In the genomic region with DNA sequence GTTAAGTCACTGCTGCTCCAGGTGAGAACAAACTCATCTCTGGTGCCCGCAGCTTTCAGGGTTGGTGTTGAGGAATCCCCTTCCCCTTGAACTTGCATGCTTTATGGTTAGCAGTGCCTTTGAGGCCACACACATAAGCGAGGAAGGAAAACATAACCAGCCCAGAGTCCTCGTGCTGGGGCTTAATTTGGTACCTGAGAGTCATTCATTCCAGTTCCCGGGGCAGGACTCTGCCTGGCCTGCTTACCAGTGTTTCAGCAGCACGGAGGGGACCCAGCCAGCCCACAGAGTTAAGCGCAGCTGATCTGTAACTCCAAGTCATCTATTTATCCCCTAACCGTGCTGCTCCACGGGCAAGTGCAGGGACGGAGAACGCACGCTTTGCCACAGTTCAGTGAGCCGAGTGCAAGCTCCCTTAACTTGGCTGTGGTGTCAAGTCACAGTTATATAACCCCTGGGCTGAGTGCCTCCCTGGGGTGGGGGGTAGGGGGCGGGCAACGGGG, we compare ENCODE assay signal across 21 cellular contexts.
DNase-seq lines count a peak whose midpoint lies in the region; ATAC-seq lines count a peak whose summit lies in the region.
"Had no signal": no experiment of that assay in that cellular context is flagged by ENCODE, and none has a peak within 500 bp of the region (broad histone marks: within the 10 kb centered on the region; RNA-seq: fewer than 3 reads in every experiment).

No MANE protein-coding gene starts in this region.

- no peak for DNase-seq in stimulated activated naive CD8-positive, alpha-beta T cell treated with anti-CD3 and anti-CD28 coated beads, Interleukin-15, amount 100 ng/mL, for 72 hours
- no peak for DNase-seq in stimulated activated naive CD8-positive, alpha-beta T cell treated with anti-CD3 and anti-CD28 coated beads, Interleukin-15, Interleukin-2, amounts not matched to agents 100 U/mL and 50 U/mL, for 24 hours
- DNase-seq in left cardiac atrium, result no peak
- peak; percentile 17 for DNase-seq in pons (ENCODE audit: low spot score)
- DNase-seq in aorta, result no peak
- DNase-seq in Karpas-422, result no peak
- no peak for DNase-seq in DMS114 treated with DMSO at 0.1 percent for 48 hours (lab: John Stamatoyannopoulos, UW; ENCODE audit: unreplicated experiment)
- DNase-seq: adrenal gland; CD8-positive, alpha-beta T cell; DMS79 treated with DMSO at 0.1 percent for 48 hours; erythroblast; HFFc6; MM.1S; NCI-H2227 treated with DMSO at 0.1 percent for 48 hours; NCI-H774; stimulated activated CD8-positive, alpha-beta memory T cell treated with anti-CD3 and anti-CD28 coated beads, Interleukin-4, amount 100 ng/mL, for 48 hours had no signal

- no peaks in the 10 kb centered on the region for H3K27me3 Mint-ChIP-seq in stimulated activated naive CD8-positive, alpha-beta T cell treated with anti-CD3 and anti-CD28 coated beads, Interleukin-15, amount 100 ng/mL, for 72 hours
- H3K27me3 Mint-ChIP-seq: central memory CD8-positive, alpha-beta T cell had no signal

- whole genome bisulfite sequencing in aorta, 2 donors, result 14 to 18% methylated on average over 14 of the region's 14 CpGs

- no peaks in the 10 kb centered on the region for H3K9me2 ChIP-seq in Karpas-422 (replicated peaks; ENCODE audit: insufficient read depth, low read length)

- H3K27me3 ChIP-seq in aorta (ENCODE audit: control insufficient read depth in 1 of 2, insufficient read depth in 2 of 2, low read length in 1 of 2), result no peaks in the 10 kb centered on the region
- no peaks in the 10 kb centered on the region for H3K27me3 ChIP-seq in Karpas-422 (ENCODE audit: low read length)
- H3K27me3 ChIP-seq: adrenal gland, SJSA1, suprapubic skin had no signal

- no peak overlapping the region for H2AFZ ChIP-seq in Karpas-422 (ENCODE audit: low read length)

- H3K4me3 Mint-ChIP-seq in stimulated activated naive CD8-positive, alpha-beta T cell treated with anti-CD3 and anti-CD28 coated beads, Interleukin-15, amount 100 ng/mL, for 72 hours, result no peak overlapping the region
- H3K4me3 Mint-ChIP-seq: CD8-positive, alpha-beta T cell; central memory CD8-positive, alpha-beta T cell; HFFc6 had no signal

- H3K9me3 ChIP-seq in aorta (ENCODE audit: control insufficient read depth, low read length) (no peaks in the 10 kb centered on the region), Karpas-422 (ENCODE audit: low read length) (no peaks in the 10 kb centered on the region)
- H3K9me3 ChIP-seq: adrenal gland, SJSA1, suprapubic skin had no signal

- no peaks in the 10 kb centered on the region for H4K20me1 ChIP-seq in Karpas-422 (ENCODE audit: insufficient read depth, low read depth, low read length)

- ATAC-seq in stimulated activated naive CD8-positive, alpha-beta T cell treated with anti-CD3 and anti-CD28 coated beads, Interleukin-15, amount 100 ng/mL, for 72 hours, result peak; percentile 46
- ATAC-seq in stimulated activated naive CD8-positive, alpha-beta T cell treated with anti-CD3 and anti-CD28 coated beads, Interleukin-15, Interleukin-2, amounts not matched to agents 100 U/mL and 50 U/mL, for 24 hours, result no peak
- ATAC-seq in left cardiac atrium (peak; percentile 60 to 92), aorta (ENCODE audit: low FRiP score) (peak; percentile 76), HG03108 (IDR thresholded peaks at IDR 0.05; ENCODE audit: unreplicated experiment) (no peak)
- ATAC-seq: CD8-positive, alpha-beta T cell had no signal

- H3K4me1 Mint-ChIP-seq in stimulated activated naive CD8-positive, alpha-beta T cell treated with anti-CD3 and anti-CD28 coated beads, Interleukin-15, amount 100 ng/mL, for 72 hours, result no peaks in the 10 kb centered on the region
- H3K4me1 Mint-ChIP-seq: central memory CD8-positive, alpha-beta T cell had no signal

- H3K4me2 ChIP-seq in Karpas-422 (ENCODE audit: low read depth, low read length, poor library complexity, severe bottlenecking), result no peak overlapping the region
- H3K4me2 ChIP-seq: smooth muscle cell had no signal

- no peaks in the 10 kb centered on the region for H3K4me1 ChIP-seq in aorta (ENCODE audit: control insufficient read depth in 1 of 2, insufficient read depth in 2 of 2, low read length in 2 of 2)
- peaks cover 12% of the 10 kb centered on the region for H3K4me1 ChIP-seq in Karpas-422 (ENCODE audit: low read length)
- H3K4me1 ChIP-seq: adrenal gland, SJSA1 had no signal

- no peak overlapping the region for H3K27ac Mint-ChIP-seq in stimulated activated naive CD8-positive, alpha-beta T cell treated with anti-CD3 and anti-CD28 coated beads, Interleukin-15, amount 100 ng/mL, for 72 hours
- H3K27ac Mint-ChIP-seq: CD8-positive, alpha-beta T cell; HFFc6 had no signal

- no peaks in the 10 kb centered on the region for H3K79me2 ChIP-seq in Karpas-422 (ENCODE audit: low read length)

- H3K36me3 ChIP-seq in aorta (ENCODE audit: control insufficient read depth in 1 of 2, insufficient read depth in 2 of 2, low read length in 1 of 2) (no peaks in the 10 kb centered on the region), Karpas-422 (ENCODE audit: insufficient read depth, low read length) (no peaks in the 10 kb centered on the region)
- H3K36me3 ChIP-seq: adrenal gland, SJSA1, suprapubic skin had no signal

- H3K4me3 ChIP-seq in aorta (ENCODE audit: low read length in 2 of 2) (no peak overlapping the region), Karpas-422 (ENCODE audit: low read length) (no peak overlapping the region)
- H3K4me3 ChIP-seq: adrenal gland, SJSA1, smooth muscle cell, suprapubic skin had no signal

- H3K27ac ChIP-seq in aorta (ENCODE audit: low read depth in 1 of 2, low read length in 2 of 2), result no peak overlapping the region
- H3K27ac ChIP-seq in Karpas-422 (ENCODE audit: low read length), result no peak overlapping the region
- H3K27ac ChIP-seq: SJSA1, suprapubic skin had no signal

- intact Hi-C loops in left cardiac atrium (cut with DNase I), result no loop called here
- intact Hi-C loops in aorta (cut with DNase I), result no loop called here

- no peak overlapping the region for H3K9ac ChIP-seq in Karpas-422 (ENCODE audit: low read length)

- H3K9me3 Mint-ChIP-seq in stimulated activated naive CD8-positive, alpha-beta T cell treated with anti-CD3 and anti-CD28 coated beads, Interleukin-15, amount 100 ng/mL, for 72 hours, result no peaks in the 10 kb centered on the region
- H3K9me3 Mint-ChIP-seq: CD8-positive, alpha-beta T cell; central memory CD8-positive, alpha-beta T cell; HFFc6 had no signal

Comparison
In these comparisons a context has a peak if more than half of its experiments do, and no peak if none do; other contexts are left out.
1. ATAC-seq: peak in stimulated activated naive CD8-positive, alpha-beta T cell treated with anti-CD3 and anti-CD28 coated beads, Interleukin-15, amount 100 ng/mL, for 72 hours (single experiment), left cardiac atrium (2 of 2) and aorta (single experiment); none in stimulated activated naive CD8-positive, alpha-beta T cell treated with anti-CD3 and anti-CD28 coated beads, Interleukin-15, Interleukin-2, amounts not matched to agents 100 U/mL and 50 U/mL, for 24 hours (single experiment) and HG03108 (single experiment).